ENCODE assay signal across 11 cellular contexts in genomic region chr12:124497658-124498057, GRCh38.
A peak's percentile ranks its signal among the peaks of the same experiment; 100 is the strongest.
DNase-seq lines count a peak whose midpoint lies in the region; ATAC-seq and TF ChIP-seq lines count a peak whose summit lies in the region.
"Had no signal": no experiment of that assay in that cellular context is flagged by ENCODE, and none has a peak within 500 bp of the region (broad histone marks: within the 10 kb centered on the region; RNA-seq: fewer than 3 reads in every experiment).

No MANE protein-coding gene starts in this region.

- no peaks in the 10 kb centered on the region for H3K27me3 Mint-ChIP-seq in activated CD8-positive, alpha-beta T cell treated with anti-CD3 and anti-CD28 coated beads, Interleukin-2, amount 10 ng/mL, durations not matched to agents 7 days and 5 days (ENCODE audit: low read depth)

- no peaks in the 10 kb centered on the region for H3K36me3 Mint-ChIP-seq in activated naive CD4-positive, alpha-beta T cell treated with anti-CD3 and anti-CD28 coated beads, Interleukin-2, amount 50 U/mL, for 72 hours
- peaks cover 8% of the 10 kb centered on the region for H3K36me3 Mint-ChIP-seq in activated CD8-positive, alpha-beta T cell treated with anti-CD3 and anti-CD28 coated beads, Interleukin-2, amount 10 ng/mL, durations not matched to agents 7 days and 5 days (ENCODE audit: low read depth)

- H3K27ac Mint-ChIP-seq in activated naive CD4-positive, alpha-beta T cell treated with anti-CD3 and anti-CD28 coated beads, Interleukin-2, amount 50 U/mL, for 72 hours: no peak overlapping the region
- H3K27ac Mint-ChIP-seq in activated CD8-positive, alpha-beta T cell treated with anti-CD3 and anti-CD28 coated beads, Interleukin-2, amount 10 ng/mL, durations not matched to agents 7 days and 5 days: no peak overlapping the region

- H3K9me3 Mint-ChIP-seq in activated naive CD4-positive, alpha-beta T cell treated with anti-CD3 and anti-CD28 coated beads, Interleukin-2, amount 50 U/mL, for 72 hours: no peaks in the 10 kb centered on the region
- no peaks in the 10 kb centered on the region for H3K9me3 Mint-ChIP-seq in activated CD8-positive, alpha-beta T cell treated with anti-CD3 and anti-CD28 coated beads, Interleukin-2, amount 10 ng/mL, durations not matched to agents 7 days and 5 days (ENCODE audit: insufficient read depth)
- H3K9me3 Mint-ChIP-seq: activated T-cell treated with anti-CD3 and anti-CD28 coated beads, Interleukin-2, amount 50 U/mL, for 4 hours had no signal

- intact Hi-C loops in left cardiac atrium (cut with DNase I): no loop called here
- intact Hi-C loops in gastrocnemius medialis (cut with DNase I; ENCODE audit: low total_unique reads): no loop called here

- peak overlapping the region; percentile 50 to 65 (median 60) for H3K27ac ChIP-seq in gastrocnemius medialis
- H3K27ac ChIP-seq: PC-9 had no signal

- no peak for TF ChIP-seq CTCF in gastrocnemius medialis (IDR thresholded peaks at IDR 0.05 in 4 of 5, conservative IDR thresholded peaks at IDR 0.05 in 1 of 5)

- POLR2A ChIA-PET in activated CD8-positive, alpha-beta T cell treated with anti-CD3 and anti-CD28 coated beads, Interleukin-2, amount 10 ng/mL, durations not matched to agents 7 days and 5 days (lab: Charles Lee): no interaction called here

- peaks cover 53% of the 10 kb centered on the region in 2 donors for H3K4me1 ChIP-seq in gastrocnemius medialis

- no peak overlapping the region for H3K4me3 ChIP-seq in gastrocnemius medialis
- H3K4me3 ChIP-seq: PC-9 had no signal

- H3K4me1 Mint-ChIP-seq in activated CD8-positive, alpha-beta T cell treated with anti-CD3 and anti-CD28 coated beads, Interleukin-2, amount 10 ng/mL, durations not matched to agents 7 days and 5 days (ENCODE audit: low read depth): peaks cover 40% of the 10 kb centered on the region

- TF ChIP-seq POLR2A in gastrocnemius medialis (IDR thresholded peaks at IDR 0.05): peak in 1 of 2 donors; percentile 14

- peak; percentile 80 for DNase-seq in EH (ENCODE audit: low read depth)
- peak in 49 of 56 donors; percentile 13 to 87 (median 57) for DNase-seq in amygdala (lab: John Stamatoyannopoulos, UW)
- peak; percentile 86 for DNase-seq in left cardiac atrium
- peak; percentile 58 to 80 for DNase-seq in gastrocnemius medialis
- no peak for DNase-seq in activated naive CD4-positive, alpha-beta T cell treated with anti-CD3 and anti-CD28 coated beads, Interleukin-2, amount 50 U/mL, for 72 hours (ENCODE audit: low spot score in 2 of 2)
- no peak for DNase-seq in activated CD8-positive, alpha-beta T cell treated with anti-CD3 and anti-CD28 coated beads, Interleukin-2, amount 10 ng/mL, durations not matched to agents 7 days and 5 days
- DNase-seq: activated T-cell treated with anti-CD3 and anti-CD28 coated beads, Interleukin-2, amount 50 U/mL, for 4 hours; GDM1; PC-9 had no signal

- H3K4me3 Mint-ChIP-seq in activated CD8-positive, alpha-beta T cell treated with anti-CD3 and anti-CD28 coated beads, Interleukin-2, amount 10 ng/mL, durations not matched to agents 7 days and 5 days: no peak overlapping the region
- H3K4me3 Mint-ChIP-seq: activated T-cell treated with anti-CD3 and anti-CD28 coated beads, Interleukin-2, amount 50 U/mL, for 4 hours had no signal

- in situ Hi-C loops in gastrocnemius medialis (cut with MboI; ENCODE audit: low sequenced_read_pairs in 4 of 4): no loop called here

- CTCF ChIA-PET in activated CD8-positive, alpha-beta T cell treated with anti-CD3 and anti-CD28 coated beads, Interleukin-2, amount 10 ng/mL, durations not matched to agents 7 days and 5 days (lab: Charles Lee): no interaction called here

- no peaks in the 10 kb centered on the region for H3K9me3 ChIP-seq in gastrocnemius medialis

- H3K36me3 ChIP-seq in gastrocnemius medialis: peaks cover 0 to 12% of the 10 kb centered on the region in 2 donors

- H3K27me3 ChIP-seq in gastrocnemius medialis: no peaks in the 10 kb centered on the region

- peak; percentile 61 to 74 for ATAC-seq in left cardiac atrium
- peak; percentile 57 to 60 for ATAC-seq in gastrocnemius medialis
- no peak for ATAC-seq in HG03159 (IDR thresholded peaks at IDR 0.05; ENCODE audit: unreplicated experiment)
- no peak for ATAC-seq in activated naive CD4-positive, alpha-beta T cell treated with anti-CD3 and anti-CD28 coated beads, Interleukin-2, amount 50 U/mL, for 72 hours
- ATAC-seq in HG02610 (IDR thresholded peaks at IDR 0.05; ENCODE audit: unreplicated experiment): no peak
- no peak for ATAC-seq in activated CD8-positive, alpha-beta T cell treated with anti-CD3 and anti-CD28 coated beads, Interleukin-2, amount 10 ng/mL, durations not matched to agents 7 days and 5 days
- ATAC-seq: activated T-cell treated with anti-CD3 and anti-CD28 coated beads, Interleukin-2, amount 50 U/mL, for 4 hours had no signal

Comparison
In these comparisons a context has a peak if more than half of its experiments do, and no peak if none do; other contexts are left out.
1. DNase-seq: peak in EH (single experiment), amygdala (49 of 56), left cardiac atrium (single experiment) and gastrocnemius medialis (2 of 2); none in activated naive CD4-positive, alpha-beta T cell treated with anti-CD3 and anti-CD28 coated beads, Interleukin-2, amount 50 U/mL, for 72 hours (0 of 2) and activated CD8-positive, alpha-beta T cell treated with anti-CD3 and anti-CD28 coated beads, Interleukin-2, amount 10 ng/mL, durations not matched to agents 7 days and 5 days (single experiment).
2. ATAC-seq: peak in left cardiac atrium (2 of 2) and gastrocnemius medialis (2 of 2); none in HG03159 (single experiment), activated naive CD4-positive, alpha-beta T cell treated with anti-CD3 and anti-CD28 coated beads, Interleukin-2, amount 50 U/mL, for 72 hours (0 of 2), HG02610 (single experiment) and activated CD8-positive, alpha-beta T cell treated with anti-CD3 and anti-CD28 coated beads, Interleukin-2, amount 10 ng/mL, durations not matched to agents 7 days and 5 days (single experiment).